In the genomic region with DNA sequence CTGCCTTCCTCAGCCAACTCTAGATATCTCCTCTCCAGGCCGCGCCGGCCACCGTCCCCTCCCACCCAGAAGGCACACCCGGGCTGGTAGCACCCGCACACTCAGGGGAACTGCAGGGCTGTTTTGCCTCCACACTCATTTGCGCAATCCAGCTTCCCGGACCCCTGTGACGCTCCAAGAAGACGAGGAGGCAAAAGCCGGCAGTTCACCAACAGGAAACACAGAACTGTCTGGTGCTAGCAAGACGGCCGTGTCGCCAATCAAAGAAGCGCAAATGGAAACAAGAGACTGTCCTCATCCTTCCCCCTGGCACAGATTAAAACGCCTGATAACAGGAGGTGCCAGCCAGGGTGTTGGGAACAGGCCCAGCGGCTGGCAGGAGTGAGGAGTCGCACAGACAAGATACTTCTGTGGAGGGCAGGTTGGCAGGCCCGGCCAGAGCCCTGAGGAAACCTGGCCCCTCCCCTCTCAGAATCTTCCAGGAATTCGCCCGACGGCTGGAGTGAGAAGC, we compare ENCODE assay signal across 13 cellular contexts. TPM values are rescaled to one million over a fixed set of nuclear protein-coding genes. Genes with fewer than 3 reads are reported as not detected.
DNase-seq lines count a peak whose midpoint lies in the region; ATAC-seq and TF ChIP-seq lines count a peak whose summit lies in the region.
"Had no signal": no experiment of that assay in that cellular context is flagged by ENCODE, and none has a peak within 500 bp of the region (broad histone marks: within the 10 kb centered on the region; RNA-seq: fewer than 3 reads in every experiment).

No MANE protein-coding gene starts in this region.

- H3K4me3 ChIP-seq in choroid plexus epithelial cell (ENCODE audit: low read depth, low read length): no peak overlapping the region
- H3K4me3 ChIP-seq: colonic mucosa, smooth muscle cell had no signal

- in situ Hi-C loops in G401 (cut with HindIII; ENCODE audit: low sequenced_read_pairs): loop anchor here (10.0 kb wide), 1 partner anchor 195 kb away; a partner anchor contains a TSS

- DNase-seq in G401 (ENCODE audit: low spot score) (peak; percentile 74), NCI-H2029 treated with DMSO at 0.1 percent for 48 hours (lab: John Stamatoyannopoulos, UW) (peak; percentile 71), choroid plexus epithelial cell (ENCODE audit: low read depth) (peak; percentile 14), omental fat pad (ENCODE audit: low spot score) (peak; percentile 35), inferior parietal cortex (ENCODE audit: extremely low spot score) (no peak), NCI-H1930 (lab: John Stamatoyannopoulos, UW) (no peak), SKM-1 treated with dmso at 0.1 percent for 144 hours (lab: John Stamatoyannopoulos, UW; ENCODE audit: unreplicated experiment) (no peak)
- DNase-seq: colonic mucosa, HFFc6, NCI-H2171 treated with DMSO at 0.1 percent for 48 hours had no signal

- ATAC-seq in omental fat pad (ENCODE audit: low FRiP score): peak; percentile 65
- no peak for ATAC-seq in HG03108 (IDR thresholded peaks at IDR 0.05; ENCODE audit: unreplicated experiment)
- ATAC-seq: activated naive CD4-positive, alpha-beta T cell treated with anti-CD3 and anti-CD28 coated beads, Interleukin-2, amount 50 U/mL, for 72 hours had no signal

- no peak for TF ChIP-seq CTCF in choroid plexus epithelial cell (conservative IDR thresholded peaks at IDR 0.05; ENCODE audit: low read depth, low read length)
- TF ChIP-seq CTCF in omental fat pad (IDR thresholded peaks at IDR 0.05): no peak

RNA-seq across cellular contexts. Expression of a gene that starts 7.8 kb away (rescaled TPM):
- total RNA-seq in G401 (2014; rRNA removed; shearing (Covaris generic)): 128 and 140 TPM in 2 replicates
- total RNA-seq in omental fat pad: 100 to 1,000 TPM; 391 to 854 (median 473) TPM

RNA-seq across cellular contexts. Expression of a gene that starts 16.8 kb away (rescaled TPM):
- 140 and 142 TPM in 2 replicates for total RNA-seq in G401 (2014; rRNA removed; shearing (Covaris generic))
- total RNA-seq in omental fat pad: 100 to 1,000 TPM in 3 of 4 donors, 10 to 100 TPM in 1; 50.6 to 274 (median 145) TPM

RNA-seq across cellular contexts. Expression of a gene that starts 32.9 kb away (rescaled TPM):
- 65.0 and 69.9 TPM in 2 replicates for total RNA-seq in G401 (2014; rRNA removed; shearing (Covaris generic))
- total RNA-seq in omental fat pad: 10 to 100 TPM in 1 of 4 donors, 1 to 10 TPM in 3; 4.4 to 12.8 (median 7.5) TPM
- total RNA-seq: HFFc6 had no signal

Comparison
In these comparisons a context has a peak if more than half of its experiments do, and no peak if none do; other contexts are left out.
1. DNase-seq: peak in G401 (single experiment), NCI-H2029 treated with DMSO at 0.1 percent for 48 hours (single experiment), choroid plexus epithelial cell (single experiment) and omental fat pad (single experiment); none in inferior parietal cortex (single experiment), NCI-H1930 (0 of 2) and SKM-1 treated with dmso at 0.1 percent for 144 hours (single experiment).